Comparison of ENCODE assay signal across 26 cellular contexts in the genomic region with DNA sequence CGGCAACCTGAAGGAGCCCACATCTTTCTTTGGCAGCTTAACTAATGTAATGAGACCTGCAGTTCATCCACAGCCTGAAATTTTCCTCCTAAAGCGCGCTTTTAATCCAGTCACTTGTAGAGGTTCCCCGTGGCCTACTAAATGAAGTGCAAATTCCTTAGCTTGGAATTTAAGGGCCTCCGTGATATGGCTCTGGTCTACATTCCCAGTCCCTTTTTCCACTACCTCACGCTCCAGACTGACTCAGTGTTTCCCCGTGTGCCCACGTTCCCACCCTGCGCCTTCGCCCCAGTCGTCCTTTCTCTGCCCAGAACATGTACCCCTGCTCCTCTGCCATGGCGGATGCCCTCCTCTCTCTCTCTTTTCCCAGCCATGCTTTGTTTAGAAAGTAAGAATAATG. TPM values are rescaled to one million over a fixed set of nuclear protein-coding genes. Genes with fewer than 3 reads are reported as not detected.
DNase-seq lines count a peak whose midpoint lies in the region; ATAC-seq and TF ChIP-seq lines count a peak whose summit lies in the region.
"Had no signal": no experiment of that assay in that cellular context is flagged by ENCODE, and none has a peak within 500 bp of the region (broad histone marks: within the 10 kb centered on the region; RNA-seq: fewer than 3 reads in every experiment).

No MANE protein-coding gene starts in this region.

- H3K36me3 Mint-ChIP-seq in Caco-2 (ENCODE audit: insufficient read depth, unreplicated experiment) (no peaks in the 10 kb centered on the region), endodermal cell (ENCODE audit: low read depth) (no peaks in the 10 kb centered on the region)
- H3K36me3 Mint-ChIP-seq: activated naive CD4-positive, alpha-beta T cell treated with anti-CD3 and anti-CD28 coated beads, Interleukin-2, amount 10 ng/mL, durations not matched to agents 7 days and 5 days; CD8-positive, alpha-beta memory T cell; type B pancreatic cell had no signal

- H3K4me1 ChIP-seq in Caco-2, result peaks cover 33% of the 10 kb centered on the region
- peaks cover 7% of the 10 kb centered on the region; the same call in 1 of the 2 replicates for H3K4me1 ChIP-seq in HUES6 (ENCODE audit: control insufficient read depth, insufficient read depth, low read length)
- H3K4me1 ChIP-seq in endodermal cell (ENCODE audit: control insufficient read depth, insufficient read depth, low read length), result peaks cover 11% of the 10 kb centered on the region
- peaks cover 17% of the 10 kb centered on the region for H3K4me1 ChIP-seq in osteoblast (ENCODE audit: insufficient read depth, low read length)
- H3K4me1 ChIP-seq: pancreas had no signal

- TF ChIP-seq CTCF in Caco-2 (IDR thresholded peaks at IDR 0.05; ENCODE audit: insufficient read depth in 1 of 2, low read depth in 1 of 2, low read length in 1 of 2, severe bottlenecking in 1 of 2, unreplicated experiment in 1 of 2) (no peak), endodermal cell (conservative IDR thresholded peaks at IDR 0.05) (no peak), osteoblast (IDR thresholded peaks at IDR 0.05; ENCODE audit: extremely low read depth, low read depth, low read length) (no peak)

- H3K36me3 ChIP-seq in Caco-2 (ENCODE audit: control insufficient read depth, insufficient read depth, low read length), result no peaks in the 10 kb centered on the region
- no peaks in the 10 kb centered on the region for H3K36me3 ChIP-seq in HUES6 (ENCODE audit: control insufficient read depth, insufficient read depth, low read length)
- H3K36me3 ChIP-seq in endodermal cell (ENCODE audit: control insufficient read depth, insufficient read depth, low read length), result no peaks in the 10 kb centered on the region
- H3K36me3 ChIP-seq in osteoblast (ENCODE audit: insufficient read depth, low read length), result no peaks in the 10 kb centered on the region
- H3K36me3 ChIP-seq: adrenal gland, pancreas, stomach had no signal

- BruUV-seq in Caco-2 (replicated peaks; lab: Mats Ljungman, UMichigan), result no TSS peak

- ATAC-seq in HG02938 (IDR thresholded peaks at IDR 0.05; ENCODE audit: unreplicated experiment) (no peak), left colon (no peak)
- ATAC-seq: HCT116, pancreas had no signal

- H3K4me1 Mint-ChIP-seq in Caco-2 (ENCODE audit: low read depth, unreplicated experiment) (peaks cover 33% of the 10 kb centered on the region), endodermal cell (peaks cover 33% of the 10 kb centered on the region)
- H3K4me1 Mint-ChIP-seq: activated CD4-positive, alpha-beta memory T cell treated with anti-CD3 and anti-CD28 coated beads, Interleukin-2, amount 10 ng/mL, durations not matched to agents 7 days and 5 days; activated naive CD4-positive, alpha-beta T cell treated with anti-CD3 and anti-CD28 coated beads, Interleukin-2, amount 10 ng/mL, durations not matched to agents 7 days and 5 days; CD8-positive, alpha-beta memory T cell had no signal

- intact Hi-C loops in Caco-2 (cut with micrococcal nuclease; ENCODE audit: unreplicated experiment), result no loop called here
- intact Hi-C loops in left colon (cut with DNase I, micrococcal nuclease), result no loop called here

- H3K27ac ChIP-seq in HUES6 (ENCODE audit: low read depth, low read length) (no peak overlapping the region), endodermal cell (ENCODE audit: low read depth, low read length) (peak overlapping the region; percentile 67), osteoblast (ENCODE audit: low read depth, low read length) (no peak overlapping the region)
- H3K27ac ChIP-seq: adrenal gland, pancreas had no signal

- POLR2A ChIA-PET in Caco-2 (lab: Charles Lee), result no interaction called here

- 76 to 89% methylated on average over 11 of the region's 12 CpGs for WGBS in endodermal cell (ENCODE audit: insufficient coverage in 1 of 2, insufficient read length in 1 of 2), 2 experiments

- H4K20me1 ChIP-seq in osteoblast (ENCODE audit: insufficient read depth, low read length), result no peaks in the 10 kb centered on the region

- no peak for DNase-seq in Caco-2
- peak; percentile 80 for DNase-seq in endodermal cell
- DNase-seq in osteoblast (ENCODE audit: insufficient read length, low spot score, missing footprints), result no peak
- DNase-seq in activated CD4-positive, CD25-positive, alpha-beta regulatory T cell (lab: John Stamatoyannopoulos, UW), result no peak
- DNase-seq in stimulated activated CD4-positive, alpha-beta T cell treated with anti-CD3 and anti-CD28 coated beads, Interleukin-4, amount 100 ng/mL, for 24 hours, result no peak
- DNase-seq in left colon, result no peak
- DNase-seq: activated CD4-positive, alpha-beta memory T cell treated with anti-CD3 and anti-CD28 coated beads, Interleukin-2, amount 10 ng/mL, durations not matched to agents 7 days and 5 days; activated CD8-positive, alpha-beta memory T cell treated with anti-CD3 and anti-CD28 coated beads, Interleukin-2, amount 50 U/mL, for 4 hours; activated naive CD4-positive, alpha-beta T cell treated with anti-CD3 and anti-CD28 coated beads, Interleukin-2, amount 10 ng/mL, durations not matched to agents 7 days and 5 days; adrenal gland; CD8-positive, alpha-beta memory T cell; cortex of kidney; DMS 273 treated with DMSO at 0.1 percent for 48 hours; effector memory CD4-positive, alpha-beta T cell; NCI-H2029 treated with DMSO at 0.1 percent for 48 hours; NCI-H524 treated with DMSO at 0.1 percent for 48 hours; nephron progenitor cell; pancreas; retina; stimulated activated CD4-positive, alpha-beta T cell treated with anti-CD3 and anti-CD28 coated beads, Interleukin-1b, Interleukin-23, amount 100 ng/mL, for 48 hours; stomach; T-helper 2 cell had no signal

- H3K9ac ChIP-seq in HUES6 (ENCODE audit: low read length) (peak overlapping the region; percentile 3), endodermal cell (ENCODE audit: extremely low read depth, low read length, poor library complexity, severe bottlenecking) (peak overlapping the region; percentile 53)

- peak overlapping the region; percentile 41 for H2AFZ ChIP-seq in osteoblast (ENCODE audit: low read length)

- H3K4me3 Mint-ChIP-seq in Caco-2 (ENCODE audit: unreplicated experiment) (no peak overlapping the region), endodermal cell (peak overlapping the region; percentile 17)
- H3K4me3 Mint-ChIP-seq: activated CD4-positive, alpha-beta memory T cell treated with anti-CD3 and anti-CD28 coated beads, Interleukin-2, amount 10 ng/mL, durations not matched to agents 7 days and 5 days; activated naive CD4-positive, alpha-beta T cell treated with anti-CD3 and anti-CD28 coated beads, Interleukin-2, amount 10 ng/mL, durations not matched to agents 7 days and 5 days; CD8-positive, alpha-beta memory T cell; nephron progenitor cell; type B pancreatic cell had no signal

- no peaks in the 10 kb centered on the region for H3K79me2 ChIP-seq in osteoblast (ENCODE audit: insufficient read depth, low read length)

- H3K27me3 ChIP-seq in Caco-2 (replicated peaks; ENCODE audit: control insufficient read depth, insufficient read depth, low read length), result no peaks in the 10 kb centered on the region
- H3K27me3 ChIP-seq in HUES6 (ENCODE audit: control insufficient read depth, insufficient read depth, low read length), result no peaks in the 10 kb centered on the region
- no peaks in the 10 kb centered on the region for H3K27me3 ChIP-seq in endodermal cell (ENCODE audit: control insufficient read depth, insufficient read depth, low read length, poor library complexity, severe bottlenecking)
- peaks cover 14% of the 10 kb centered on the region for H3K27me3 ChIP-seq in osteoblast (ENCODE audit: insufficient read depth, low read length)
- H3K27me3 ChIP-seq: adrenal gland, pancreas had no signal

- H3K27ac Mint-ChIP-seq in Caco-2 (ENCODE audit: unreplicated experiment) (peak overlapping the region; percentile 25), endodermal cell (peak overlapping the region; percentile 97)
- H3K27ac Mint-ChIP-seq: activated CD4-positive, alpha-beta memory T cell treated with anti-CD3 and anti-CD28 coated beads, Interleukin-2, amount 10 ng/mL, durations not matched to agents 7 days and 5 days; activated naive CD4-positive, alpha-beta T cell treated with anti-CD3 and anti-CD28 coated beads, Interleukin-2, amount 10 ng/mL, durations not matched to agents 7 days and 5 days; CD8-positive, alpha-beta memory T cell; nephron progenitor cell; type B pancreatic cell had no signal

- CTCF ChIA-PET in Caco-2 (lab: Charles Lee), result interaction anchor here (0.6 to 1.5 kb wide), 2 partner anchors 51 to 115 kb away, joined by 3 to 4 read pairs; no protein-coding TSS in a partner anchor

- H3K27me3 Mint-ChIP-seq in Caco-2 (ENCODE audit: insufficient read depth, unreplicated experiment), result no peaks in the 10 kb centered on the region
- H3K27me3 Mint-ChIP-seq in endodermal cell (ENCODE audit: insufficient read depth), result peaks cover 11% of the 10 kb centered on the region

- no peaks in the 10 kb centered on the region for H3K9me3 ChIP-seq in Caco-2
- H3K9me3 ChIP-seq in HUES6 (ENCODE audit: control insufficient read depth, insufficient read depth, low read depth, low read length), result no peaks in the 10 kb centered on the region
- no peaks in the 10 kb centered on the region for H3K9me3 ChIP-seq in endodermal cell (ENCODE audit: control insufficient read depth, low read length)
- H3K9me3 ChIP-seq in osteoblast (ENCODE audit: low read depth, low read length), result no peaks in the 10 kb centered on the region
- H3K9me3 ChIP-seq: adrenal gland, pancreas, stomach had no signal

- H3K4me2 ChIP-seq in osteoblast (ENCODE audit: insufficient read depth, low read length), result no peak overlapping the region

- H3K9me3 Mint-ChIP-seq in Caco-2 (ENCODE audit: unreplicated experiment) (no peaks in the 10 kb centered on the region), endodermal cell (no peaks in the 10 kb centered on the region)
- H3K9me3 Mint-ChIP-seq: activated CD4-positive, alpha-beta memory T cell treated with anti-CD3 and anti-CD28 coated beads, Interleukin-2, amount 10 ng/mL, durations not matched to agents 7 days and 5 days; activated naive CD4-positive, alpha-beta T cell treated with anti-CD3 and anti-CD28 coated beads, Interleukin-2, amount 10 ng/mL, durations not matched to agents 7 days and 5 days; CD8-positive, alpha-beta memory T cell; nephron progenitor cell; type B pancreatic cell had no signal

- H3K4me3 ChIP-seq in Caco-2 (ENCODE audit: low read depth, low read length) (no peak overlapping the region), HUES6 (ENCODE audit: low read depth, low read length) (no peak overlapping the region), endodermal cell (ENCODE audit: low read length) (no peak overlapping the region), osteoblast (ENCODE audit: insufficient read depth, low read length) (no peak overlapping the region)
- H3K4me3 ChIP-seq: adrenal gland, pancreas, stomach had no signal

RNA-seq across cellular contexts. Expression of gene FZD2, which starts 27.2 kb away (rescaled TPM):
- total RNA-seq in Caco-2 (2022) (36.4 and 39.5 TPM in 2 replicates), endodermal cell (10 to 100 TPM; 20.6 to 21.9 TPM), osteoblast (15.9 and 23.9 TPM in 2 replicates), left colon (1 to 10 TPM in 1 of 2 donors, under 1 TPM in 1; 0.31 to 1.6 TPM)
- polyA plus RNA-seq in endodermal cell (2013, experiment 1 of 2), result 65.2 TPM
- 64.6 TPM for polyA plus RNA-seq in endodermal cell (2013, experiment 2 of 2)
- polyA plus RNA-seq: CD8-positive, alpha-beta memory T cell had no signal
